Comparison of ENCODE assay signal across 3 cellular contexts in the genomic region with DNA sequence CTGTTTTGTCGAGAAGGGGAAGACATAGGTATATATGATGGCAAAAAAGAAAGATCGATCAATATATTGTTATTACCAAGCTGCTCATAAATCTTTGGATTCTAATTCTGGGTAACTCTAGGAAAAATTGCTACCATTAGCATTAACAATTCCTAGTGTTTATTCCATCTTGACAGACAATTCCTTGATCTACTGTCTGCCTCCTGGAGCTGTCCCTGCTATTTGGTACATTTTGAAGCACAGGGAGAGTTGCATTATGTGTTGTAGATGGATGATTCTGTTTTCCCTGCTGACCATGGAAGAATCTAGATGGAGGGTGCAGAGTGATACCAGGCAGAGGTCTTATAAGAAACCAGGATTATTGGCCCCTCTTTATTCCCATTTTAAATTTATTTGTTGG.
"Had no signal": no experiment of that assay in that cellular context is flagged by ENCODE, and none has a peak within 500 bp of the region (broad histone marks: within the 10 kb centered on the region; RNA-seq: fewer than 3 reads in every experiment).

No MANE protein-coding gene starts in this region.

- ATAC-seq: GM12878 had no signal

- H3K4me3 ChIP-seq: GM12878 had no signal

- DNase-seq: GDM1, GF-D8 had no signal
